In the genomic region with DNA sequence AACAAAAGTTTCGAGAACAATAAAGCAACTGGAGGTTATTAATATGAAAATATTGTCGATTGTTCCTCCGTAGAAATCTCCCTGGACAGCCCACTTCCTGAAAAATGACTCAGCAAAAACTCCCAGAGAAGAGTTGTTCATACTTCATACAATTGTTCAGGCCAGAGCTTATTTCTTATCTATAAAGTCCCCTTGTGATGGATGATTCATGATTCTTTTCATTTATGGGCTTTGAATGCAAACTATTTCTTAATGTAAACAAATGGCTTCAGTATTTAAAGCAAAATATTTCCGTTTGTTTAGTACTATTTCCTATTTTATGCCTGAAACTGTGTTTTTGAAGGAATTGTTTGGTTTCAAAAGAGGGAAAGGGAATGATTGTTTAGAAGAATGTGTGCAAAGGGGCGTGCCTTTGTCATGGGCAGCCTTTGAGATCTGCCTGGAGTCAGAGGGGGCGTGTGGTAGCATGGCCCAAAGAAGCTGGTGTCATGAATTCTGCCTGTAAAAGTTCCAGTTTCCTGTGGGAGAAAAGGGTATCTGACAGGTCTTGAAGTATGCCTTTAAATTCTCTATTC, we compare ENCODE assay signal across 9 cellular contexts. TPM values are rescaled to one million over a fixed set of nuclear protein-coding genes. Genes with fewer than 3 reads are reported as not detected.
DNase-seq lines count a peak whose midpoint lies in the region; ATAC-seq and TF ChIP-seq lines count a peak whose summit lies in the region.
"Had no signal": no experiment of that assay in that cellular context is flagged by ENCODE, and none has a peak within 500 bp of the region (broad histone marks: within the 10 kb centered on the region; RNA-seq: fewer than 3 reads in every experiment).

No MANE protein-coding gene starts in this region.

- H3K4me2 ChIP-seq in PC-3 (ENCODE audit: low read length) = peak overlapping the region; percentile 81

- peak overlapping the region; percentile 60 for H3K9ac ChIP-seq in PC-3 (ENCODE audit: low read length)

- H2AFZ ChIP-seq in PC-3 (ENCODE audit: low read length) = peak overlapping the region; percentile 49

- no peak for TF ChIP-seq POLR2A in esophagus squamous epithelium (IDR thresholded peaks at IDR 0.05)

- no peaks in the 10 kb centered on the region for H3F3A ChIP-seq in PC-3 (ENCODE audit: low read length, unreplicated experiment)

- ATAC-seq in PC-3 (peak; percentile 88), HG03139 (IDR thresholded peaks at IDR 0.05; ENCODE audit: unreplicated experiment) (no peak)

- H3K27ac ChIP-seq in PC-3 (ENCODE audit: low read length) (peak overlapping the region; percentile 92), esophagus squamous epithelium (peak overlapping the region; percentile 15 to 74 (median 68))
- H3K27ac ChIP-seq: VCaP had no signal

- H3K9me3 ChIP-seq in PC-3 (ENCODE audit: low read length) = no peaks in the 10 kb centered on the region
- H3K9me3 ChIP-seq in esophagus squamous epithelium = no peaks in the 10 kb centered on the region

- H3K9me2 ChIP-seq in PC-3 (replicated peaks; ENCODE audit: low read length) = no peaks in the 10 kb centered on the region

- no peaks in the 10 kb centered on the region for H3K36me3 ChIP-seq in PC-3 (ENCODE audit: low read depth, low read length)
- no peaks in the 10 kb centered on the region for H3K36me3 ChIP-seq in esophagus squamous epithelium

- no TSS peak for BruUV-seq in PC-3 (replicated peaks; lab: Mats Ljungman, UMichigan)

- CTCF ChIA-PET in PC-3 (lab: Charles Lee) = interaction anchor here (0.6 kb wide), 2 partner anchors 272 to 1027 kb away, joined by 3 to 4 read pairs; no protein-coding TSS in a partner anchor

- H3K27me3 ChIP-seq in PC-3 (ENCODE audit: low read length) = no peaks in the 10 kb centered on the region
- no peaks in the 10 kb centered on the region for H3K27me3 ChIP-seq in esophagus squamous epithelium

- H4K20me1 ChIP-seq in PC-3 (ENCODE audit: low read length) = no peaks in the 10 kb centered on the region

- intact Hi-C loops in PC-3 (cut with micrococcal nuclease) = loop anchor here (1.0 to 5.0 kb wide), 3 partner anchors 58 to 230 kb away; a partner anchor contains a TSS
- intact Hi-C loops in esophagus squamous epithelium (cut with DNase I) = no loop called here

- no peaks in the 10 kb centered on the region for H3K79me2 ChIP-seq in PC-3 (ENCODE audit: low read length)

- POLR2A ChIA-PET in PC-3 (lab: Charles Lee; ENCODE audit: unreplicated experiment) = interaction anchor here (0.7 kb wide), 1 partner anchor 132 kb away, joined by 3 read pairs; a partner anchor contains a TSS

- H3K4me1 ChIP-seq in PC-3 (ENCODE audit: insufficient read depth, low read length) = peaks cover 17% of the 10 kb centered on the region
- peaks cover 0 to 14% (median 7%) of the 10 kb centered on the region in 3 donors for H3K4me1 ChIP-seq in esophagus squamous epithelium

- TF ChIP-seq CTCF in GM12865 (IDR thresholded peaks at IDR 0.05; ENCODE audit: insufficient read depth, low read depth, low read length, missing control alignments) (no peak), PC-3 (conservative IDR thresholded peaks at IDR 0.05; ENCODE audit: low read depth, low read length) (no peak), esophagus squamous epithelium (IDR thresholded peaks at IDR 0.05) (no peak)

- 7 to 10% methylated on average over 6 of the region's 6 CpGs for WGBS in esophagus squamous epithelium, 2 donors

- H3K4me3 ChIP-seq in GM12865 (ENCODE audit: low read depth, low read length) (no peak overlapping the region), PC-3 (ENCODE audit: low read length) (peak overlapping the region; percentile 41), esophagus squamous epithelium (no peak overlapping the region)

- DNase-seq in GM12865 (ENCODE audit: low read depth) (peak; percentile 31), PC-3 (peak; percentile 85), esophagus squamous epithelium (lab: John Stamatoyannopoulos, UW) (no peak), pulmonary artery endothelial cell (ENCODE audit: low read depth, low spot score) (peak; percentile 96), NCI-H446 (lab: John Stamatoyannopoulos, UW) (no peak)
- DNase-seq in stimulated activated CD4-positive, alpha-beta T cell treated with anti-CD3 and anti-CD28 coated beads, Interleukin-2, amount 100 ng/mL, for 48 hours = no peak
- no peak for DNase-seq in NK-92 treated with Interleukin-12 subunit alpha and Interleukin-12 subunit beta, amount 100 ng/mL, for 24 hours (lab: John Stamatoyannopoulos, UW)

RNA-seq across cellular contexts. Expression of a gene that starts 26.2 kb away (rescaled TPM):
- total RNA-seq in PC-3 (2014; rRNA removed) (5.5 and 5.7 TPM in 2 replicates), esophagus squamous epithelium (1 to 10 TPM; 1.3 to 9.5 (median 5.6) TPM), pulmonary artery endothelial cell (129 and 228 TPM in 2 replicates)

Comparison
In these comparisons a context has a peak if more than half of its experiments do, and no peak if none do; other contexts are left out.
1. DNase-seq: peak in GM12865 (single experiment), PC-3 (single experiment) and pulmonary artery endothelial cell (single experiment); none in esophagus squamous epithelium (single experiment), stimulated activated CD4-positive, alpha-beta T cell treated with anti-CD3 and anti-CD28 coated beads, Interleukin-2, amount 100 ng/mL, for 48 hours (0 of 2), NCI-H446 (0 of 2) and NK-92 treated with Interleukin-12 subunit alpha and Interleukin-12 subunit beta, amount 100 ng/mL, for 24 hours (single experiment).
2. RNA of a gene that starts 26.2 kb away (total RNA-seq): 129 to 228 TPM in pulmonary artery endothelial cell; 1.3 to 9.5 TPM in esophagus squamous epithelium and 5.5 to 5.7 TPM in PC-3; every median in the first group is over 10 times any median in the second.